In genomic region chr5:36944607-36945225, GRCh38 we compare ENCODE assay signal across 8 cellular contexts.
DNase-seq lines count a peak whose midpoint lies in the region; ATAC-seq and TF ChIP-seq lines count a peak whose summit lies in the region.

No MANE protein-coding gene starts in this region.

- H3K36me3 ChIP-seq in DOHH2 (ENCODE audit: control insufficient read depth, low read length) (no peaks in the 10 kb centered on the region), gastroesophageal sphincter (no peaks in the 10 kb centered on the region)

- ATAC-seq in gastroesophageal sphincter, result no peak
- ATAC-seq in HG03139 (IDR thresholded peaks at IDR 0.05; ENCODE audit: unreplicated experiment), result no peak

- H3K4me3 ChIP-seq in DOHH2 (ENCODE audit: low read length) (no peak overlapping the region), gastroesophageal sphincter (no peak overlapping the region)

- 63 to 64% methylated on average over 4 of the region's 4 CpGs for WGBS in gastroesophageal sphincter (ENCODE audit: low coverage in 1 of 2), 2 donors

- peak; percentile 65 to 86 for DNase-seq in Kasumi-1 (lab: John Stamatoyannopoulos, UW)
- peak; percentile 51 to 56 for DNase-seq in SHP77 (lab: John Stamatoyannopoulos, UW)
- peak; percentile 88 for DNase-seq in superior temporal gyrus (ENCODE audit: extremely low spot score)
- no peak for DNase-seq in activated CD4-positive, alpha-beta T cell treated with anti-CD3 and anti-CD28 coated beads for 48 hours
- no peak for DNase-seq in activated CD8-positive, alpha-beta memory T cell treated with anti-CD3 and anti-CD28 coated beads, Interleukin-2, amount 50 U/mL, for 4 hours

- H3K27ac ChIP-seq in DOHH2 (ENCODE audit: low read depth, low read length), result no peak overlapping the region
- no peak overlapping the region for H3K27ac ChIP-seq in gastroesophageal sphincter

- TF ChIP-seq EP300 in gastroesophageal sphincter (IDR thresholded peaks at IDR 0.05), result no peak

- H3K9me3 ChIP-seq in DOHH2 (ENCODE audit: control insufficient read depth, insufficient read depth, low read length) (no peaks in the 10 kb centered on the region), gastroesophageal sphincter (no peaks in the 10 kb centered on the region)

- TF ChIP-seq CTCF in DOHH2 (IDR thresholded peaks at IDR 0.05; ENCODE audit: low read depth, low read length, poor library complexity, severe bottlenecking) (peak; percentile 64), gastroesophageal sphincter (IDR thresholded peaks at IDR 0.05) (peak; percentile 20 to 53 (median 42))

- peaks cover 83% of the 10 kb centered on the region for H3K79me2 ChIP-seq in DOHH2 (ENCODE audit: control insufficient read depth, low read length)

- H3K4me1 ChIP-seq in DOHH2 (ENCODE audit: control insufficient read depth, low read length) (no peaks in the 10 kb centered on the region), gastroesophageal sphincter (peaks cover 0 to 72% (median 2%) of the 10 kb centered on the region in 3 donors)

- no peaks in the 10 kb centered on the region for H3K27me3 ChIP-seq in DOHH2 (ENCODE audit: control insufficient read depth, low read length)
- no peaks in the 10 kb centered on the region for H3K27me3 ChIP-seq in gastroesophageal sphincter

- peaks cover 9% of the 10 kb centered on the region; the same call in 1 of the 2 replicates for H3F3A ChIP-seq in DOHH2 (ENCODE audit: control insufficient read depth, insufficient read depth)

- H4K20me1 ChIP-seq in DOHH2 (ENCODE audit: control insufficient read depth, insufficient read depth, low read depth, low read length), result peaks cover 24% of the 10 kb centered on the region; the same call in 1 of the 2 replicates

- H3K9me2 ChIP-seq in DOHH2 (replicated peaks; ENCODE audit: control insufficient read depth, low read length), result no peaks in the 10 kb centered on the region

- H3K4me2 ChIP-seq in DOHH2 (ENCODE audit: low read length), result no peak overlapping the region

- TF ChIP-seq POLR2A in gastroesophageal sphincter (IDR thresholded peaks at IDR 0.05), result no peak

Comparison
In these comparisons a context has a peak if more than half of its experiments do, and no peak if none do; other contexts are left out.
1. DNase-seq: peak in Kasumi-1 (2 of 2), SHP77 (2 of 2) and superior temporal gyrus (single experiment); none in activated CD4-positive, alpha-beta T cell treated with anti-CD3 and anti-CD28 coated beads for 48 hours (single experiment) and activated CD8-positive, alpha-beta memory T cell treated with anti-CD3 and anti-CD28 coated beads, Interleukin-2, amount 50 U/mL, for 4 hours (single experiment).